Comparison of ENCODE assay signal across 8 cellular contexts in genomic region chr3:197626404-197627159, GRCh38.
DNase-seq lines count a peak whose midpoint lies in the region; ATAC-seq and TF ChIP-seq lines count a peak whose summit lies in the region.
"Not testable (repeated sequence)": the region's sequence is repeated elsewhere in the genome, so short reads cannot be mapped to it uniquely, and the experiment has no call there.

No MANE protein-coding gene starts in this region.

- DNase-seq in T-helper 17 cell, body of pancreas, glutamatergic neuron, mucosa of descending colon: not testable (repeated sequence)

- intact Hi-C loops in body of pancreas (cut with DNase I); mucosa of descending colon (cut with DNase I, micrococcal nuclease): not testable (repeated sequence)

- TF ChIP-seq CTCF in body of pancreas (IDR thresholded peaks at IDR 0.05); glutamatergic neuron (IDR thresholded peaks at IDR 0.05; ENCODE audit: partially characterized antibody, unreplicated experiment); mucosa of descending colon (IDR thresholded peaks at IDR 0.05): not testable (repeated sequence)

- TF ChIP-seq POLR2A in body of pancreas (IDR thresholded peaks at IDR 0.05): not testable (repeated sequence)

- H3K36me3 ChIP-seq in BLaER1 treated with 17β-estradiol and CSF1 and Interleukin-3, amounts not matched to agents 10 nM and 100 nM; body of pancreas (replicated peaks in 1 of 2; ENCODE audit: insufficient read depth in 1 of 2, low read depth in 2 of 2); mucosa of descending colon (ENCODE audit: low read depth): not testable (repeated sequence)

- H3K4me3 ChIP-seq in BLaER1 treated with 17β-estradiol and CSF1 and Interleukin-3, amounts not matched to agents 10 nM and 100 nM: peak overlapping the region; percentile 57 to 74 (median 67)
- H3K4me3 ChIP-seq in body of pancreas, mucosa of descending colon: not testable (repeated sequence)

- H3K9me3 Mint-ChIP-seq in glutamatergic neuron (ENCODE audit: unreplicated experiment); stimulated activated memory B cell treated with anti-CD40 and anti-IgM and Interleukin-4, amounts not matched to agents 10 μg/mL and 1 μg/mL and 100 μg/mL, for 72 hours: not testable (repeated sequence)

- H3K4me2 ChIP-seq in BLaER1 treated with 17β-estradiol and CSF1 and Interleukin-3, amounts not matched to agents 10 nM and 100 nM: peak overlapping the region; percentile 29 to 65 (median 45); a peak in 19 of 22 replicates

- H4K20me1 ChIP-seq in BLaER1 treated with 17β-estradiol and CSF1 and Interleukin-3, amounts not matched to agents 10 nM and 100 nM: peaks cover 4 to 21% (median 12%) of the 10 kb centered on the region in 11 experiments; a peak in 18 of 22 replicates

- WGBS in body of pancreas, 2 donors: 30 to 40% methylated on average over 1 to 9 of the region's 18 CpGs

- not testable (repeated sequence) for H3K36me3 Mint-ChIP-seq in T-helper 17 cell (ENCODE audit: low read depth); glutamatergic neuron (ENCODE audit: unreplicated experiment); stimulated activated memory B cell treated with anti-CD40 and anti-IgM and Interleukin-4, amounts not matched to agents 10 μg/mL and 1 μg/mL and 100 μg/mL, for 72 hours

- H3K27ac Mint-ChIP-seq in T-helper 17 cell (peak overlapping the region; percentile 65), glutamatergic neuron (ENCODE audit: unreplicated experiment) (peak overlapping the region; percentile 78)
- H3K27ac Mint-ChIP-seq in stimulated activated memory B cell treated with anti-CD40 and anti-IgM and Interleukin-4, amounts not matched to agents 10 μg/mL and 1 μg/mL and 100 μg/mL, for 72 hours: not testable (repeated sequence)

- peak overlapping the region; percentile 78 for H3K4me3 Mint-ChIP-seq in T-helper 17 cell
- peak overlapping the region; percentile 92 for H3K4me3 Mint-ChIP-seq in glutamatergic neuron (ENCODE audit: unreplicated experiment)
- peak overlapping the region; percentile 76 for H3K4me3 Mint-ChIP-seq in stimulated activated memory B cell treated with anti-CD40 and anti-IgM and Interleukin-4, amounts not matched to agents 10 μg/mL and 1 μg/mL and 100 μg/mL, for 72 hours

- H3K27ac ChIP-seq in BLaER1 treated with 17β-estradiol and CSF1 and Interleukin-3, amounts not matched to agents 10 nM and 100 nM: 0 out of 22 replicates have a peak overlapping the region, but pooled peaks of 1 of the 11 experiments have one; percentile 77
- H3K27ac ChIP-seq in body of pancreas: peak overlapping the region in 1 of 4 donors; percentile 42

- peak overlapping the region in 7 of 11 experiments; percentile 59 to 84 (median 79); a peak in 9 of 22 replicates for H3K9ac ChIP-seq in BLaER1 treated with 17β-estradiol and CSF1 and Interleukin-3, amounts not matched to agents 10 nM and 100 nM

- H3K27me3 Mint-ChIP-seq in T-helper 17 cell; glutamatergic neuron (ENCODE audit: unreplicated experiment); stimulated activated memory B cell treated with anti-CD40 and anti-IgM and Interleukin-4, amounts not matched to agents 10 μg/mL and 1 μg/mL and 100 μg/mL, for 72 hours: not testable (repeated sequence)

- H3K27me3 ChIP-seq in BLaER1 treated with 17β-estradiol and CSF1 and Interleukin-3, amounts not matched to agents 10 nM and 100 nM; body of pancreas: not testable (repeated sequence)

- ATAC-seq in GM21447 (IDR thresholded peaks at IDR 0.05; ENCODE audit: unreplicated experiment): peak; percentile 30
- peak; percentile 17 for ATAC-seq in HG03442 (IDR thresholded peaks at IDR 0.05; ENCODE audit: unreplicated experiment)
- ATAC-seq in T-helper 17 cell: peak; percentile 19
- peak; percentile 34 for ATAC-seq in body of pancreas
- peak; percentile 59 for ATAC-seq in mucosa of descending colon
- ATAC-seq in stimulated activated memory B cell treated with anti-CD40 and anti-IgM and Interleukin-4, amounts not matched to agents 10 μg/mL and 1 μg/mL and 100 μg/mL, for 72 hours: peak; percentile 31

- not testable (repeated sequence) for H3K9me3 ChIP-seq in BLaER1 treated with 17β-estradiol and CSF1 and Interleukin-3, amounts not matched to agents 10 nM and 100 nM (replicated peaks in 1 of 11); T-helper 17 cell (ENCODE audit: control insufficient read depth, low read length, poor library complexity, severe bottlenecking); body of pancreas; mucosa of descending colon

- H3K4me1 ChIP-seq in BLaER1 treated with 17β-estradiol and CSF1 and Interleukin-3, amounts not matched to agents 10 nM and 100 nM; body of pancreas; mucosa of descending colon (ENCODE audit: low read depth): not testable (repeated sequence)

- not testable (repeated sequence) for H3K4me1 Mint-ChIP-seq in T-helper 17 cell; glutamatergic neuron (ENCODE audit: low read depth, unreplicated experiment); stimulated activated memory B cell treated with anti-CD40 and anti-IgM and Interleukin-4, amounts not matched to agents 10 μg/mL and 1 μg/mL and 100 μg/mL, for 72 hours
